2 cellular contexts compared by ENCODE assay signal in the genomic region with DNA sequence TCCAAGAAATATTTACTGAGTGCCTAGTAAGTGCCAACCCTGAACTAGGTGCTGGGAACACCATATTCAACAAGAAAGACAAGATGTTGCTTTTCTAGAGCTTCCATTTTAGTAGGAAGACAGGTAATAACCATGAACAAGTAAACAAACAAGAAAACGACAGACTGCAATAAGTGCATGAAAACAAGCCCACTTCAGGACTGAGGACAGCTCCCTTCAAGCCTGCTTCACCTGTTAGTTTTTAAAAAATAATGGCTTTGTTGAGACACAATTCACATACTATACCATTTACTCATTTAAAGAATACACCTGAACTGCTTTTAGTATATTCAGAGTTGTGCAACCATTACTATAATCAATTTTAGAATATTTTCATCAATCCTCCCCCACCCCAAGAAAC.
TF ChIP-seq lines count a peak whose summit lies in the region.

No MANE protein-coding gene starts in this region.

TF ChIP-seq in GM23338, 12 proteins besides CTCF, POLR2A, EP300 and RAD21:
- TF ChIP-seq, protein P1, sequence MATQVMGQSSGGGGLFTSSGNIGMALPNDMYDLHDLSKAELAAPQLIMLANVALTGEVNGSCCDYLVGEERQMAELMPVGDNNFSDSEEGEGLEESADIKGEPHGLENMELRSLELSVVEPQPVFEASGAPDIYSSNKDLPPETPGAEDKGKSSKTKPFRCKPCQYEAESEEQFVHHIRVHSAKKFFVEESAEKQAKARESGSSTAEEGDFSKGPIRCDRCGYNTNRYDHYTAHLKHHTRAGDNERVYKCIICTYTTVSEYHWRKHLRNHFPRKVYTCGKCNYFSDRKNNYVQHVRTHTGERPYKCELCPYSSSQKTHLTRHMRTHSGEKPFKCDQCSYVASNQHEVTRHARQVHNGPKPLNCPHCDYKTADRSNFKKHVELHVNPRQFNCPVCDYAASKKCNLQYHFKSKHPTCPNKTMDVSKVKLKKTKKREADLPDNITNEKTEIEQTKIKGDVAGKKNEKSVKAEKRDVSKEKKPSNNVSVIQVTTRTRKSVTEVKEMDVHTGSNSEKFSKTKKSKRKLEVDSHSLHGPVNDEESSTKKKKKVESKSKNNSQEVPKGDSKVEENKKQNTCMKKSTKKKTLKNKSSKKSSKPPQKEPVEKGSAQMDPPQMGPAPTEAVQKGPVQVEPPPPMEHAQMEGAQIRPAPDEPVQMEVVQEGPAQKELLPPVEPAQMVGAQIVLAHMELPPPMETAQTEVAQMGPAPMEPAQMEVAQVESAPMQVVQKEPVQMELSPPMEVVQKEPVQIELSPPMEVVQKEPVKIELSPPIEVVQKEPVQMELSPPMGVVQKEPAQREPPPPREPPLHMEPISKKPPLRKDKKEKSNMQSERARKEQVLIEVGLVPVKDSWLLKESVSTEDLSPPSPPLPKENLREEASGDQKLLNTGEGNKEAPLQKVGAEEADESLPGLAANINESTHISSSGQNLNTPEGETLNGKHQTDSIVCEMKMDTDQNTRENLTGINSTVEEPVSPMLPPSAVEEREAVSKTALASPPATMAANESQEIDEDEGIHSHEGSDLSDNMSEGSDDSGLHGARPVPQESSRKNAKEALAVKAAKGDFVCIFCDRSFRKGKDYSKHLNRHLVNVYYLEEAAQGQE (IDR thresholded peaks at IDR 0.05; ENCODE audit: unreplicated experiment), result peak; percentile 54
- TF ChIP-seq, protein P2, sequence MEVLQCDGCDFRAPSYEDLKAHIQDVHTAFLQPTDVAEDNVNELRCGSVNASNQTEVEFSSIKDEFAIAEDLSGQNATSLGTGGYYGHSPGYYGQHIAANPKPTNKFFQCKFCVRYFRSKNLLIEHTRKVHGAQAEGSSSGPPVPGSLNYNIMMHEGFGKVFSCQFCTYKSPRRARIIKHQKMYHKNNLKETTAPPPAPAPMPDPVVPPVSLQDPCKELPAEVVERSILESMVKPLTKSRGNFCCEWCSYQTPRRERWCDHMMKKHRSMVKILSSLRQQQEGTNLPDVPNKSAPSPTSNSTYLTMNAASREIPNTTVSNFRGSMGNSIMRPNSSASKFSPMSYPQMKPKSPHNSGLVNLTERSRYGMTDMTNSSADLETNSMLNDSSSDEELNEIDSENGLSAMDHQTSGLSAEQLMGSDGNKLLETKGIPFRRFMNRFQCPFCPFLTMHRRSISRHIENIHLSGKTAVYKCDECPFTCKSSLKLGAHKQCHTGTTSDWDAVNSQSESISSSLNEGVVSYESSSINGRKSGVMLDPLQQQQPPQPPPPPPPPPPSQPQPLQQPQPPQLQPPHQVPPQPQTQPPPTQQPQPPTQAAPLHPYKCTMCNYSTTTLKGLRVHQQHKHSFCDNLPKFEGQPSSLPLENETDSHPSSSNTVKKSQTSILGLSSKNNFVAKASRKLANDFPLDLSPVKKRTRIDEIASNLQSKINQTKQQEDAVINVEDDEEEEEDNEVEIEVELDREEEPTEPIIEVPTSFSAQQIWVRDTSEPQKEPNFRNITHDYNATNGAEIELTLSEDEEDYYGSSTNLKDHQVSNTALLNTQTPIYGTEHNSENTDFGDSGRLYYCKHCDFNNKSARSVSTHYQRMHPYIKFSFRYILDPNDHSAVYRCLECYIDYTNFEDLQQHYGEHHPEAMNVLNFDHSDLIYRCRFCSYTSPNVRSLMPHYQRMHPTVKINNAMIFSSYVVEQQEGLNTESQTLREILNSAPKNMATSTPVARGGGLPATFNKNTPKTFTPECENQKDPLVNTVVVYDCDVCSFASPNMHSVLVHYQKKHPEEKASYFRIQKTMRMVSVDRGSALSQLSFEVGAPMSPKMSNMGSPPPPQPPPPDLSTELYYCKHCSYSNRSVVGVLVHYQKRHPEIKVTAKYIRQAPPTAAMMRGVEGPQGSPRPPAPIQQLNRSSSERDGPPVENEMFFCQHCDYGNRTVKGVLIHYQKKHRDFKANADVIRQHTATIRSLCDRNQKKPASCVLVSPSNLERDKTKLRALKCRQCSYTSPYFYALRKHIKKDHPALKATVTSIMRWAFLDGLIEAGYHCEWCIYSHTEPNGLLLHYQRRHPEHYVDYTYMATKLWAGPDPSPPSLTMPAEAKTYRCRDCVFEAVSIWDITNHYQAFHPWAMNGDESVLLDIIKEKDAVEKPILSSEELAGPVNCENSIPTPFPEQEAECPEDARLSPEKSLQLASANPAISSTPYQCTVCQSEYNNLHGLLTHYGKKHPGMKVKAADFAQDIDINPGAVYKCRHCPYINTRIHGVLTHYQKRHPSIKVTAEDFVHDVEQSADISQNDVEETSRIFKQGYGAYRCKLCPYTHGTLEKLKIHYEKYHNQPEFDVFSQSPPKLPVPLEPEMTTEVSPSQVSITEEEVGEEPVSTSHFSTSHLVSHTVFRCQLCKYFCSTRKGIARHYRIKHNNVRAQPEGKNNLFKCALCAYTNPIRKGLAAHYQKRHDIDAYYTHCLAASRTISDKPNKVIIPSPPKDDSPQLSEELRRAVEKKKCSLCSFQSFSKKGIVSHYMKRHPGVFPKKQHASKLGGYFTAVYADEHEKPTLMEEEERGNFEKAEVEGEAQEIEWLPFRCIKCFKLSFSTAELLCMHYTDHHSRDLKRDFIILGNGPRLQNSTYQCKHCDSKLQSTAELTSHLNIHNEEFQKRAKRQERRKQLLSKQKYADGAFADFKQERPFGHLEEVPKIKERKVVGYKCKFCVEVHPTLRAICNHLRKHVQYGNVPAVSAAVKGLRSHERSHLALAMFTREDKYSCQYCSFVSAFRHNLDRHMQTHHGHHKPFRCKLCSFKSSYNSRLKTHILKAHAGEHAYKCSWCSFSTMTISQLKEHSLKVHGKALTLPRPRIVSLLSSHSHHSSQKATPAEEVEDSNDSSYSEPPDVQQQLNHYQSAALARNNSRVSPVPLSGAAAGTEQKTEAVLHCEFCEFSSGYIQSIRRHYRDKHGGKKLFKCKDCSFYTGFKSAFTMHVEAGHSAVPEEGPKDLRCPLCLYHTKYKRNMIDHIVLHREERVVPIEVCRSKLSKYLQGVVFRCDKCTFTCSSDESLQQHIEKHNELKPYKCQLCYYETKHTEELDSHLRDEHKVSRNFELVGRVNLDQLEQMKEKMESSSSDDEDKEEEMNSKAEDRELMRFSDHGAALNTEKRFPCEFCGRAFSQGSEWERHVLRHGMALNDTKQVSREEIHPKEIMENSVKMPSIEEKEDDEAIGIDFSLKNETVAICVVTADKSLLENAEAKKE (CRISPR knock-in tag; IDR thresholded peaks at IDR 0.05), result no peak
- TF ChIP-seq CREB1 (CRISPR knock-in tag; IDR thresholded peaks at IDR 0.05; ENCODE audit: low read depth) (no peak), ZNF114 (CRISPR knock-in tag; IDR thresholded peaks at IDR 0.05) (no peak), POLR2AphosphoS5 (IDR thresholded peaks at IDR 0.05; ENCODE audit: low read depth) (no peak), NANOG (IDR thresholded peaks at IDR 0.05; ENCODE audit: borderline replicate concordance) (no peak)

TF ChIP-seq in endothelial cell of umbilical vein, 7 proteins besides CTCF, POLR2A, EP300 and RAD21 (continued from another document):
- TF ChIP-seq JUN (IDR thresholded peaks at IDR 0.05; ENCODE audit: borderline replicate concordance, insufficient read depth, insufficient read length, low read depth) (no peak), POLR2AphosphoS5 (IDR thresholded peaks at IDR 0.05; ENCODE audit: insufficient read depth, low read depth, low read length) (no peak), GATA2 (IDR thresholded peaks at IDR 0.05; ENCODE audit: insufficient read depth, insufficient read length, low read depth, low read length) (no peak), EZH2 (IDR thresholded peaks at IDR 0.05; ENCODE audit: borderline replicate concordance, low read depth, low read length, severe bottlenecking) (no peak)
- TF ChIP-seq, protein P3, sequence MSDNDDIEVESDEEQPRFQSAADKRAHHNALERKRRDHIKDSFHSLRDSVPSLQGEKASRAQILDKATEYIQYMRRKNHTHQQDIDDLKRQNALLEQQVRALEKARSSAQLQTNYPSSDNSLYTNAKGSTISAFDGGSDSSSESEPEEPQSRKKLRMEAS (IDR thresholded peaks at IDR 0.05; ENCODE audit: insufficient read depth, insufficient read length), result no peak
